19 cellular contexts compared by ENCODE assay signal in genomic region chr14:56648508-56649301, GRCh38.
A peak's percentile ranks its signal among the peaks of the same experiment; 100 is the strongest.
DNase-seq lines count a peak whose midpoint lies in the region; FAIRE-seq and TF ChIP-seq lines count a peak whose summit lies in the region.
"Had no signal": no experiment of that assay in that cellular context is flagged by ENCODE, and none has a peak within 500 bp of the region (broad histone marks: within the 10 kb centered on the region; RNA-seq: fewer than 3 reads in every experiment).

No MANE protein-coding gene starts in this region.

- no peaks in the 10 kb centered on the region for H3K9me3 ChIP-seq in kidney (ENCODE audit: control insufficient read depth in 1 of 2, low read length in 2 of 2)
- H3K9me3 ChIP-seq: BE2C, thyroid gland had no signal

- no peak overlapping the region for H3K9ac ChIP-seq in kidney (ENCODE audit: low read length in 2 of 2)

- no peak overlapping the region for H3K4me3 Mint-ChIP-seq in nephron progenitor cell
- no peak overlapping the region for H3K4me3 Mint-ChIP-seq in osteocyte (ENCODE audit: unreplicated experiment)
- H3K4me3 Mint-ChIP-seq: activated T-helper 1 cell treated with anti-CD3 and anti-CD28 coated beads, Interleukin-12 subunit alpha, Interleukin-12 subunit beta, Interleukin-2, Interleukin-4 antibody, amounts not matched to agents 30 ng/mL and 10 ng/mL and 1 ng/mL, durations not matched to agents 14 hours and 24 hours and 36 hours; central memory CD8-positive, alpha-beta T cell had no signal

- H3K27ac Mint-ChIP-seq in nephron progenitor cell (peak overlapping the region; percentile 20), osteocyte (ENCODE audit: unreplicated experiment) (no peak overlapping the region)
- H3K27ac Mint-ChIP-seq: activated T-helper 1 cell treated with anti-CD3 and anti-CD28 coated beads, Interleukin-12 subunit alpha, Interleukin-12 subunit beta, Interleukin-2, Interleukin-4 antibody, amounts not matched to agents 30 ng/mL and 10 ng/mL and 1 ng/mL, durations not matched to agents 14 hours and 24 hours and 36 hours had no signal

- DNase-seq in HTR-8/SVneo (ENCODE audit: insufficient read length, low spot score) (no peak), NCI-H2029 treated with DMSO at 0.1 percent for 48 hours (lab: John Stamatoyannopoulos, UW) (peak; percentile 99), SHP77 (lab: John Stamatoyannopoulos, UW) (peak; percentile 59 to 95), nephron progenitor cell (no peak), osteocyte (ENCODE audit: extremely low spot score, unreplicated experiment) (no peak), kidney (no peak), coronary artery (ENCODE audit: low spot score) (no peak)
- DNase-seq: activated CD8-positive, alpha-beta memory T cell treated with anti-CD3 and anti-CD28 coated beads for 24 hours; BE2C; hippocampal formation; NCI-H524 treated with DMSO at 0.1 percent for 48 hours; posterior cingulate gyrus; RPMI8226; small intestine; SW 1271; thyroid gland had no signal

- H3K27me3 Mint-ChIP-seq in nephron progenitor cell (ENCODE audit: low read depth, poor library complexity): peaks cover 4% of the 10 kb centered on the region
- no peaks in the 10 kb centered on the region for H3K27me3 Mint-ChIP-seq in osteocyte (ENCODE audit: unreplicated experiment)
- H3K27me3 Mint-ChIP-seq: central memory CD8-positive, alpha-beta T cell had no signal

- H3K36me3 Mint-ChIP-seq in nephron progenitor cell (ENCODE audit: low read depth) (peaks cover 31% of the 10 kb centered on the region), osteocyte (ENCODE audit: unreplicated experiment) (peaks cover 21% of the 10 kb centered on the region)

- FAIRE-seq in HTR-8/SVneo (lab: Jason Lieb, UNC) (peak; percentile 86), kidney (lab: Jason Lieb, UNC) (no peak)
- FAIRE-seq: GM18507, small intestine had no signal

- H3K9me3 Mint-ChIP-seq in nephron progenitor cell (peaks cover 8% of the 10 kb centered on the region), osteocyte (ENCODE audit: unreplicated experiment) (no peaks in the 10 kb centered on the region)
- H3K9me3 Mint-ChIP-seq: activated T-helper 1 cell treated with anti-CD3 and anti-CD28 coated beads, Interleukin-12 subunit alpha, Interleukin-12 subunit beta, Interleukin-2, Interleukin-4 antibody, amounts not matched to agents 30 ng/mL and 10 ng/mL and 1 ng/mL, durations not matched to agents 14 hours and 24 hours and 36 hours; central memory CD8-positive, alpha-beta T cell had no signal

- no peak overlapping the region for H3K27ac ChIP-seq in kidney (ENCODE audit: low read depth in 2 of 2, low read length in 2 of 2)
- H3K27ac ChIP-seq in coronary artery: no peak overlapping the region
- H3K27ac ChIP-seq: thyroid gland had no signal

- no peaks in the 10 kb centered on the region for H3K36me3 ChIP-seq in kidney (ENCODE audit: control insufficient read depth in 1 of 2, insufficient read depth in 2 of 2, low read length in 2 of 2)
- H3K36me3 ChIP-seq: BE2C, thyroid gland had no signal

- H3K4me1 Mint-ChIP-seq in nephron progenitor cell: no peaks in the 10 kb centered on the region
- H3K4me1 Mint-ChIP-seq in osteocyte (ENCODE audit: unreplicated experiment): no peaks in the 10 kb centered on the region
- H3K4me1 Mint-ChIP-seq: central memory CD8-positive, alpha-beta T cell had no signal

- no peaks in the 10 kb centered on the region for H3K4me1 ChIP-seq in kidney (ENCODE audit: control insufficient read depth in 1 of 2, insufficient read depth in 1 of 2, low read depth in 1 of 2, low read length in 2 of 2)
- H3K4me1 ChIP-seq: BE2C, thyroid gland had no signal

- intact Hi-C loops in kidney (cut with DNase I): no loop called here

- TF ChIP-seq CTCF in nephron progenitor cell (IDR thresholded peaks at IDR 0.05) (no peak), osteocyte (IDR thresholded peaks at IDR 0.05) (no peak), kidney (IDR thresholded peaks at IDR 0.05; ENCODE audit: borderline replicate concordance, extremely low read depth, insufficient read depth) (no peak), coronary artery (IDR thresholded peaks at IDR 0.05) (no peak)

- H3K4me3 ChIP-seq in kidney (ENCODE audit: low read length in 2 of 2): no peak overlapping the region
- no peak overlapping the region for H3K4me3 ChIP-seq in coronary artery
- H3K4me3 ChIP-seq: thyroid gland had no signal

Comparison
In these comparisons a context has a peak if more than half of its experiments do, and no peak if none do; other contexts are left out.
1. DNase-seq: peak in NCI-H2029 treated with DMSO at 0.1 percent for 48 hours (single experiment) and SHP77 (2 of 2); none in HTR-8/SVneo (single experiment), nephron progenitor cell (single experiment), osteocyte (single experiment), kidney (single experiment) and coronary artery (single experiment).